14 cellular contexts compared by ENCODE assay signal in genomic region chr7:41834805-41835694, GRCh38.
A peak's percentile ranks its signal among the peaks of the same experiment; 100 is the strongest.
DNase-seq lines count a peak whose midpoint lies in the region; ATAC-seq and TF ChIP-seq lines count a peak whose summit lies in the region.
"Had no signal": no experiment of that assay in that cellular context is flagged by ENCODE, and none has a peak within 500 bp of the region (broad histone marks: within the 10 kb centered on the region; RNA-seq: fewer than 3 reads in every experiment).

No MANE protein-coding gene starts in this region.

- no peak overlapping the region for H3K9ac ChIP-seq in skeletal muscle tissue (ENCODE audit: low read depth in 1 of 3, low read length in 3 of 3)

- H3K9me2 ChIP-seq in GM23338 (ENCODE audit: insufficient read depth): no peaks in the 10 kb centered on the region

- H3K9me3 ChIP-seq in skeletal muscle tissue (ENCODE audit: control insufficient read depth in 3 of 3, low read length in 3 of 3): peaks cover 0 to 2% (median 0%) of the 10 kb centered on the region in 3 donors

- no peak for TF ChIP-seq CTCF in GM23338 (conservative IDR thresholded peaks at IDR 0.05; ENCODE audit: low read depth in 2 of 2)
- no peak for TF ChIP-seq CTCF in cardiac fibroblast (IDR thresholded peaks at IDR 0.05; ENCODE audit: low read depth, low read length)

- no peaks in the 10 kb centered on the region for H3K79me2 ChIP-seq in GM23338 (replicated peaks; ENCODE audit: insufficient read depth)

- no peak overlapping the region for H3K27ac ChIP-seq in GM23338 (ENCODE audit: low read depth)
- H3K27ac ChIP-seq in skeletal muscle tissue (ENCODE audit: low read depth, low read length): peak overlapping the region; percentile 49
- H3K27ac ChIP-seq: epithelial cell of prostate had no signal

- H4K20me1 ChIP-seq in GM23338 (replicated peaks; ENCODE audit: insufficient read depth): no peaks in the 10 kb centered on the region

- H3F3A ChIP-seq in GM23338 (replicated peaks; ENCODE audit: low read depth): no peaks in the 10 kb centered on the region

- 0 out of 2 replicates have a peak, but pooled peaks cover 5% of the 10 kb centered on the region for H3K4me1 ChIP-seq in GM23338 (ENCODE audit: insufficient read depth)
- peaks cover 0 to 3% (median 0%) of the 10 kb centered on the region in 3 donors for H3K4me1 ChIP-seq in skeletal muscle tissue (ENCODE audit: control insufficient read depth in 3 of 3, insufficient read depth in 3 of 3, low read length in 3 of 3)

- H3K27ac Mint-ChIP-seq in GM23338: no peak overlapping the region
- H3K27ac Mint-ChIP-seq: immature natural killer cell, natural killer cell had no signal

- peaks cover 4% of the 10 kb centered on the region for H3K36me3 Mint-ChIP-seq in GM23338 (ENCODE audit: low read depth)
- H3K36me3 Mint-ChIP-seq: natural killer cell had no signal

- peaks cover 5% of the 10 kb centered on the region for H3K9me3 Mint-ChIP-seq in GM23338

- H3K27me3 Mint-ChIP-seq in GM23338 (ENCODE audit: insufficient read depth, low read depth, poor library complexity): peaks cover 3% of the 10 kb centered on the region

- H3K4me3 ChIP-seq in GM23338 (no peak overlapping the region), cardiac fibroblast (replicated peaks in 1 of 2; ENCODE audit: low read depth in 2 of 2, low read length in 2 of 2) (no peak overlapping the region), skeletal muscle tissue (ENCODE audit: low read length in 3 of 3) (peak overlapping the region in 1 of 3 donors; percentile 44)

- no peak overlapping the region for H2AFZ ChIP-seq in GM23338

- no peak for DNase-seq in GM23338 (ENCODE audit: low spot score)
- DNase-seq in cardiac fibroblast (ENCODE audit: low read depth in 2 of 2): peak; percentile 56 to 63
- peak; percentile 22 for DNase-seq in hepatic stellate cell (ENCODE audit: low spot score)
- no peak for DNase-seq in NCI-H2171 treated with DMSO at 0.1 percent for 48 hours (lab: John Stamatoyannopoulos, UW)
- no peak for DNase-seq in NCI-H1092 treated with DMSO at 0.1 percent for 48 hours (lab: John Stamatoyannopoulos, UW)
- DNase-seq in activated gamma-delta T cell treated with Interleukin-2 at 50 U/mL for 16 hours: no peak
- DNase-seq: activated CD4-positive, CD25-positive, alpha-beta regulatory T cell; DMS79; immature natural killer cell; natural killer cell; NCI-H2029 treated with DMSO at 0.1 percent for 48 hours had no signal

- H3K4me2 ChIP-seq in GM23338: no peak overlapping the region

- ATAC-seq in GM23338 (peak; percentile 35; the same call in 2 of the 3 replicates), HG02970 (IDR thresholded peaks at IDR 0.05; ENCODE audit: low FRiP score, unreplicated experiment) (no peak)
- ATAC-seq: natural killer cell had no signal

- no peaks in the 10 kb centered on the region for H3K36me3 ChIP-seq in GM23338 (ENCODE audit: insufficient read depth)
- no peaks in the 10 kb centered on the region for H3K36me3 ChIP-seq in skeletal muscle tissue (ENCODE audit: control insufficient read depth in 3 of 3, insufficient read depth in 3 of 3, low read length in 3 of 3)

- H3K27me3 ChIP-seq in GM23338 (ENCODE audit: insufficient read depth) (no peaks in the 10 kb centered on the region), skeletal muscle tissue (ENCODE audit: control insufficient read depth in 3 of 3, insufficient read depth in 3 of 3, low read length in 3 of 3) (no peaks in the 10 kb centered on the region)

- no peak overlapping the region for H3K4me3 Mint-ChIP-seq in GM23338
- H3K4me3 Mint-ChIP-seq: immature natural killer cell, natural killer cell had no signal

- peaks cover 12% of the 10 kb centered on the region; the same call in 2 of the 3 replicates for H3K4me1 Mint-ChIP-seq in GM23338
- H3K4me1 Mint-ChIP-seq: immature natural killer cell, natural killer cell had no signal

TF ChIP-seq in GM23338, 12 proteins besides CTCF, POLR2A, EP300 and RAD21:
- TF ChIP-seq ZNF331 (CRISPR knock-in tag; IDR thresholded peaks at IDR 0.05; ENCODE audit: low read depth): no peak
- no peak for TF ChIP-seq ETS1 (IDR thresholded peaks at IDR 0.05)
- no peak for TF ChIP-seq POLR2AphosphoS5 (IDR thresholded peaks at IDR 0.05; ENCODE audit: low read depth)
- TF ChIP-seq REST (IDR thresholded peaks at IDR 0.05; ENCODE audit: unreplicated experiment): no peak
- TF ChIP-seq JUNB (IDR thresholded peaks at IDR 0.05; ENCODE audit: unreplicated experiment): no peak
TF ChIP-seq in GM23338: peak in this region for 0.

Comparison
In these comparisons a context has a peak if more than half of its experiments do, and no peak if none do; other contexts are left out.
1. DNase-seq: peak in cardiac fibroblast (2 of 2) and hepatic stellate cell (single experiment); none in GM23338 (single experiment), NCI-H2171 treated with DMSO at 0.1 percent for 48 hours (single experiment), NCI-H1092 treated with DMSO at 0.1 percent for 48 hours (single experiment) and activated gamma-delta T cell treated with Interleukin-2 at 50 U/mL for 16 hours (single experiment).